In genomic region chr3:135009014-135009413, GRCh38 we compare ENCODE assay signal across 18 cellular contexts.
DNase-seq lines count a peak whose midpoint lies in the region; ATAC-seq and TF ChIP-seq lines count a peak whose summit lies in the region.
"Had no signal": no experiment of that assay in that cellular context is flagged by ENCODE, and none has a peak within 500 bp of the region (broad histone marks: within the 10 kb centered on the region; RNA-seq: fewer than 3 reads in every experiment).

No MANE protein-coding gene starts in this region.

- no peak for TF ChIP-seq RAD21 in SK-N-SH (IDR thresholded peaks at IDR 0.05; ENCODE audit: low read length)

- no peaks in the 10 kb centered on the region for H3K79me2 ChIP-seq in SK-N-SH (ENCODE audit: insufficient read depth)

- H3K9ac ChIP-seq in SK-N-SH = no peak overlapping the region

- H3K27ac ChIP-seq in SK-N-SH (ENCODE audit: low read depth in 2 of 2, low read length in 1 of 2) = no peak overlapping the region
- no peak overlapping the region for H3K27ac ChIP-seq in suprapubic skin
- H3K27ac ChIP-seq: 22Rv1, A549, C4-2B, HL-60 had no signal

- no peaks in the 10 kb centered on the region for H3K9me2 ChIP-seq in SK-N-SH

- POLR2A ChIA-PET in SK-N-SH (lab: Yijun Ruan, JAX) = no interaction called here

- no peak overlapping the region for H2AFZ ChIP-seq in SK-N-SH (ENCODE audit: low read depth)

- H3K4me3 ChIP-seq in SK-N-SH (ENCODE audit: low read depth in 2 of 2, low read length in 1 of 2) = no peak overlapping the region
- H3K4me3 ChIP-seq in fibroblast of mammary gland (ENCODE audit: control insufficient read depth, low read depth, low read length) = no peak overlapping the region
- no peak overlapping the region for H3K4me3 ChIP-seq in suprapubic skin
- H3K4me3 ChIP-seq: A549 had no signal

- CTCF ChIA-PET in SK-N-SH (lab: Yijun Ruan, JAX) = interaction anchor here (0.6 kb wide), 1 partner anchor 494 kb away, joined by 3 read pairs; no protein-coding TSS in a partner anchor

- no peaks in the 10 kb centered on the region for H3K27me3 ChIP-seq in SK-N-SH (ENCODE audit: insufficient read depth)
- no peaks in the 10 kb centered on the region for H3K27me3 ChIP-seq in suprapubic skin

- H3K9me3 ChIP-seq in SK-N-SH (no peaks in the 10 kb centered on the region), suprapubic skin (no peaks in the 10 kb centered on the region)
- H3K9me3 ChIP-seq: A549, Caco-2 had no signal

- 34% methylated on average over 2 of the region's 2 CpGs for WGBS in SK-N-SH (ENCODE audit: low lambda C conversion rate)
- WGBS in suprapubic skin = 90% methylated on average over 2 of the region's 2 CpGs

- no peaks in the 10 kb centered on the region for H3F3A ChIP-seq in SK-N-SH (replicated peaks; ENCODE audit: insufficient read depth)

- no peak overlapping the region for H3K4me2 ChIP-seq in SK-N-SH
- H3K4me2 ChIP-seq: A549 had no signal

- no peaks in the 10 kb centered on the region for H4K20me1 ChIP-seq in SK-N-SH (ENCODE audit: insufficient read depth)

- no peaks in the 10 kb centered on the region for H3K36me3 ChIP-seq in SK-N-SH (replicated peaks in 1 of 2; ENCODE audit: control insufficient read depth in 1 of 2, insufficient read depth in 2 of 2, low read length in 1 of 2)
- H3K36me3 ChIP-seq in suprapubic skin = no peaks in the 10 kb centered on the region

- ATAC-seq in SK-N-SH treated with all-trans-retinoic acid at 6 μM for 48 hours = peak; percentile 59; the same call in 2 of the 3 replicates
- ATAC-seq: A549, HCT116 had no signal

- H3K4me1 ChIP-seq in SK-N-SH (ENCODE audit: control insufficient read depth in 1 of 2, insufficient read depth in 2 of 2, low read depth in 1 of 2, low read length in 1 of 2) (no peaks in the 10 kb centered on the region), suprapubic skin (no peaks in the 10 kb centered on the region)
- H3K4me1 ChIP-seq: A549, Caco-2 had no signal

- TF ChIP-seq EP300 in SK-N-SH (IDR thresholded peaks at IDR 0.05; ENCODE audit: borderline replicate concordance in 1 of 2, low read depth in 1 of 2, low read length in 1 of 2) (no peak), suprapubic skin (IDR thresholded peaks at IDR 0.05) (no peak)

- no peak for TF ChIP-seq CTCF in SK-N-SH (IDR thresholded peaks at IDR 0.05)
- TF ChIP-seq CTCF in fibroblast of mammary gland (conservative IDR thresholded peaks at IDR 0.05; ENCODE audit: control insufficient read depth, insufficient read depth, low read depth, low read length) = no peak
- TF ChIP-seq CTCF in suprapubic skin (IDR thresholded peaks at IDR 0.05) = no peak

- DNase-seq in SK-N-SH (no peak), M059J (ENCODE audit: low read depth) (peak; percentile 75), fibroblast of mammary gland (ENCODE audit: low read depth) (peak; percentile 2), suprapubic skin (ENCODE audit: low spot score in 2 of 2) (no peak), ecto neural progenitor cell (ENCODE audit: low spot score) (no peak)
- DNase-seq in activated CD4-positive, alpha-beta T cell treated with anti-CD3 and anti-CD28 coated beads for 1 hour = no peak
- DNase-seq: AML-193; Caco-2; CD4-positive, alpha-beta T cell; GDM1; GOT3; H7 had no signal

- no peak for TF ChIP-seq POLR2A in suprapubic skin (IDR thresholded peaks at IDR 0.05)

TF ChIP-seq in SK-N-SH treated with all-trans-retinoic acid at 6 μM for 48 hours, 23 proteins besides CTCF, POLR2A, EP300 and RAD21 (continues in another document):
- TF ChIP-seq ZC3H10 (CRISPR knock-in tag; IDR thresholded peaks at IDR 0.05) = no peak
- TF ChIP-seq ESRRG (CRISPR knock-in tag; IDR thresholded peaks at IDR 0.05) = no peak
- no peak for TF ChIP-seq CSRNP3 (CRISPR knock-in tag; IDR thresholded peaks at IDR 0.05)
- TF ChIP-seq ISL1 (CRISPR knock-in tag; IDR thresholded peaks at IDR 0.05) = no peak
- no peak for TF ChIP-seq ZFP30 (CRISPR knock-in tag; IDR thresholded peaks at IDR 0.05)
- no peak for TF ChIP-seq OSR1 (CRISPR knock-in tag; IDR thresholded peaks at IDR 0.05)
- TF ChIP-seq TCF4 (CRISPR knock-in tag; IDR thresholded peaks at IDR 0.05; ENCODE audit: borderline replicate concordance) = no peak
- no peak for TF ChIP-seq ZNF8 (CRISPR knock-in tag; IDR thresholded peaks at IDR 0.05)
- no peak for TF ChIP-seq ZFP3 (CRISPR knock-in tag; IDR thresholded peaks at IDR 0.05)
- TF ChIP-seq, protein P1, sequence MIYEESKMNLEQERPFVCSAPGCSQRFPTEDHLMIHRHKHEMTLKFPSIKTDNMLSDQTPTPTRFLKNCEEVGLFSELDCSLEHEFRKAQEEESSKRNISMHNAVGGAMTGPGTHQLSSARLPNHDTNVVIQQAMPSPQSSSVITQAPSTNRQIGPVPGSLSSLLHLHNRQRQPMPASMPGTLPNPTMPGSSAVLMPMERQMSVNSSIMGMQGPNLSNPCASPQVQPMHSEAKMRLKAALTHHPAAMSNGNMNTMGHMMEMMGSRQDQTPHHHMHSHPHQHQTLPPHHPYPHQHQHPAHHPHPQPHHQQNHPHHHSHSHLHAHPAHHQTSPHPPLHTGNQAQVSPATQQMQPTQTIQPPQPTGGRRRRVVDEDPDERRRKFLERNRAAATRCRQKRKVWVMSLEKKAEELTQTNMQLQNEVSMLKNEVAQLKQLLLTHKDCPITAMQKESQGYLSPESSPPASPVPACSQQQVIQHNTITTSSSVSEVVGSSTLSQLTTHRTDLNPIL (CRISPR knock-in tag; IDR thresholded peaks at IDR 0.05; ENCODE audit: low read depth) = no peak
- no peak for TF ChIP-seq BACH2 (CRISPR knock-in tag; IDR thresholded peaks at IDR 0.05; ENCODE audit: borderline replicate concordance)
- TF ChIP-seq GLIS3 (CRISPR knock-in tag; IDR thresholded peaks at IDR 0.05) = no peak
- TF ChIP-seq ZNF70 (CRISPR knock-in tag; IDR thresholded peaks at IDR 0.05) = no peak

TF ChIP-seq in SK-N-SH, 30 proteins besides CTCF, POLR2A, EP300 and RAD21:
- TF ChIP-seq FOSL2 (IDR thresholded peaks at IDR 0.05; ENCODE audit: borderline replicate concordance, low read depth) (no peak), RFX5 (IDR thresholded peaks at IDR 0.05; ENCODE audit: low read length) (no peak), NRF1 (IDR thresholded peaks at IDR 0.05; ENCODE audit: low read depth, low read length) (no peak), TAF1 (IDR thresholded peaks at IDR 0.05; ENCODE audit: borderline replicate concordance, low read depth, low read length) (no peak), RCOR1 (IDR thresholded peaks at IDR 0.05; ENCODE audit: low read length) (no peak), YY1 (IDR thresholded peaks at IDR 0.05; ENCODE audit: low read depth) (no peak), SMC3 (IDR thresholded peaks at IDR 0.05; ENCODE audit: low read depth, low read length) (no peak), MEF2A (IDR thresholded peaks at IDR 0.05; ENCODE audit: borderline replicate concordance, low read depth) (no peak), FOXM1 (IDR thresholded peaks at IDR 0.05; ENCODE audit: low read depth) (no peak)
- TF ChIP-seq, protein P2, sequence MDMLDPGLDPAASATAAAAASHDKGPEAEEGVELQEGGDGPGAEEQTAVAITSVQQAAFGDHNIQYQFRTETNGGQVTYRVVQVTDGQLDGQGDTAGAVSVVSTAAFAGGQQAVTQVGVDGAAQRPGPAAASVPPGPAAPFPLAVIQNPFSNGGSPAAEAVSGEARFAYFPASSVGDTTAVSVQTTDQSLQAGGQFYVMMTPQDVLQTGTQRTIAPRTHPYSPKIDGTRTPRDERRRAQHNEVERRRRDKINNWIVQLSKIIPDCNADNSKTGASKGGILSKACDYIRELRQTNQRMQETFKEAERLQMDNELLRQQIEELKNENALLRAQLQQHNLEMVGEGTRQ (IDR thresholded peaks at IDR 0.05; ENCODE audit: borderline replicate concordance, low read depth, low read length) = no peak
- TF ChIP-seq, protein P3, sequence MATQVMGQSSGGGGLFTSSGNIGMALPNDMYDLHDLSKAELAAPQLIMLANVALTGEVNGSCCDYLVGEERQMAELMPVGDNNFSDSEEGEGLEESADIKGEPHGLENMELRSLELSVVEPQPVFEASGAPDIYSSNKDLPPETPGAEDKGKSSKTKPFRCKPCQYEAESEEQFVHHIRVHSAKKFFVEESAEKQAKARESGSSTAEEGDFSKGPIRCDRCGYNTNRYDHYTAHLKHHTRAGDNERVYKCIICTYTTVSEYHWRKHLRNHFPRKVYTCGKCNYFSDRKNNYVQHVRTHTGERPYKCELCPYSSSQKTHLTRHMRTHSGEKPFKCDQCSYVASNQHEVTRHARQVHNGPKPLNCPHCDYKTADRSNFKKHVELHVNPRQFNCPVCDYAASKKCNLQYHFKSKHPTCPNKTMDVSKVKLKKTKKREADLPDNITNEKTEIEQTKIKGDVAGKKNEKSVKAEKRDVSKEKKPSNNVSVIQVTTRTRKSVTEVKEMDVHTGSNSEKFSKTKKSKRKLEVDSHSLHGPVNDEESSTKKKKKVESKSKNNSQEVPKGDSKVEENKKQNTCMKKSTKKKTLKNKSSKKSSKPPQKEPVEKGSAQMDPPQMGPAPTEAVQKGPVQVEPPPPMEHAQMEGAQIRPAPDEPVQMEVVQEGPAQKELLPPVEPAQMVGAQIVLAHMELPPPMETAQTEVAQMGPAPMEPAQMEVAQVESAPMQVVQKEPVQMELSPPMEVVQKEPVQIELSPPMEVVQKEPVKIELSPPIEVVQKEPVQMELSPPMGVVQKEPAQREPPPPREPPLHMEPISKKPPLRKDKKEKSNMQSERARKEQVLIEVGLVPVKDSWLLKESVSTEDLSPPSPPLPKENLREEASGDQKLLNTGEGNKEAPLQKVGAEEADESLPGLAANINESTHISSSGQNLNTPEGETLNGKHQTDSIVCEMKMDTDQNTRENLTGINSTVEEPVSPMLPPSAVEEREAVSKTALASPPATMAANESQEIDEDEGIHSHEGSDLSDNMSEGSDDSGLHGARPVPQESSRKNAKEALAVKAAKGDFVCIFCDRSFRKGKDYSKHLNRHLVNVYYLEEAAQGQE (IDR thresholded peaks at IDR 0.05; ENCODE audit: low read depth, low read length) = no peak
- TF ChIP-seq, protein P4, sequence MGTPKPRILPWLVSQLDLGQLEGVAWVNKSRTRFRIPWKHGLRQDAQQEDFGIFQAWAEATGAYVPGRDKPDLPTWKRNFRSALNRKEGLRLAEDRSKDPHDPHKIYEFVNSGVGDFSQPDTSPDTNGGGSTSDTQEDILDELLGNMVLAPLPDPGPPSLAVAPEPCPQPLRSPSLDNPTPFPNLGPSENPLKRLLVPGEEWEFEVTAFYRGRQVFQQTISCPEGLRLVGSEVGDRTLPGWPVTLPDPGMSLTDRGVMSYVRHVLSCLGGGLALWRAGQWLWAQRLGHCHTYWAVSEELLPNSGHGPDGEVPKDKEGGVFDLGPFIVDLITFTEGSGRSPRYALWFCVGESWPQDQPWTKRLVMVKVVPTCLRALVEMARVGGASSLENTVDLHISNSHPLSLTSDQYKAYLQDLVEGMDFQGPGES (IDR thresholded peaks at IDR 0.05; ENCODE audit: low read depth, low read length) = no peak
- TF ChIP-seq, protein P5, sequence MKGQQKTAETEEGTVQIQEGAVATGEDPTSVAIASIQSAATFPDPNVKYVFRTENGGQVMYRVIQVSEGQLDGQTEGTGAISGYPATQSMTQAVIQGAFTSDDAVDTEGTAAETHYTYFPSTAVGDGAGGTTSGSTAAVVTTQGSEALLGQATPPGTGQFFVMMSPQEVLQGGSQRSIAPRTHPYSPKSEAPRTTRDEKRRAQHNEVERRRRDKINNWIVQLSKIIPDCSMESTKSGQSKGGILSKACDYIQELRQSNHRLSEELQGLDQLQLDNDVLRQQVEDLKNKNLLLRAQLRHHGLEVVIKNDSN (IDR thresholded peaks at IDR 0.05; ENCODE audit: borderline replicate concordance, low read depth) = no peak
TF ChIP-seq in SK-N-SH: peak in this region for 0.

Comparison
In these comparisons a context has a peak if more than half of its experiments do, and no peak if none do; other contexts are left out.
1. DNase-seq: peak in M059J (single experiment) and fibroblast of mammary gland (single experiment); none in SK-N-SH (single experiment), activated CD4-positive, alpha-beta T cell treated with anti-CD3 and anti-CD28 coated beads for 1 hour (single experiment), suprapubic skin (0 of 2) and ecto neural progenitor cell (single experiment).